In genomic region chr18:8809514-8809913, GRCh38 we compare ENCODE assay signal across 13 cellular contexts.
DNase-seq lines count a peak whose midpoint lies in the region; ATAC-seq and TF ChIP-seq lines count a peak whose summit lies in the region.
"Had no signal": no experiment of that assay in that cellular context is flagged by ENCODE, and none has a peak within 500 bp of the region (broad histone marks: within the 10 kb centered on the region; RNA-seq: fewer than 3 reads in every experiment).

No MANE protein-coding gene starts in this region.

- ATAC-seq in GM23338 (no peak), IMR-90 (ENCODE audit: low read depth) (no peak), GM19467 (IDR thresholded peaks at IDR 0.05; ENCODE audit: unreplicated experiment) (no peak)
- ATAC-seq: HCT116 had no signal

- H3K4me1 Mint-ChIP-seq in GM23338 (peaks cover 3% of the 10 kb centered on the region; the same call in 1 of the 3 replicates), chondrocyte (ENCODE audit: low read depth) (peaks cover 34% of the 10 kb centered on the region)

- H2BK20ac ChIP-seq in IMR-90 (ENCODE audit: low read depth, low read length) = 0 out of 2 replicates have a peak overlapping the region, but pooled peaks have one; percentile 31

- no peak for TF ChIP-seq RAD21 in IMR-90 (IDR thresholded peaks at IDR 0.05; ENCODE audit: low read length)

- CTCF ChIA-PET in IMR-90 (lab: Yijun Ruan, JAX) = interaction anchor here (0.6 kb wide), 1 partner anchor 322 kb away, joined by 3 read pairs; no protein-coding TSS in a partner anchor

- no peak overlapping the region for H3K18ac ChIP-seq in IMR-90 (ENCODE audit: low read depth, low read length)

- in situ Hi-C loops in IMR-90 (cut with MboI; ENCODE audit: low sequenced_read_pairs) = no loop called here

- H3K4me3 Mint-ChIP-seq in GM23338 = no peak overlapping the region
- H3K4me3 Mint-ChIP-seq in chondrocyte (ENCODE audit: unreplicated experiment) = no peak overlapping the region
- H3K4me3 Mint-ChIP-seq: B cell; CD4-positive, alpha-beta T cell; IgD-negative memory B cell had no signal

- H3K9ac ChIP-seq in IMR-90 (ENCODE audit: low read depth, low read length) = no peak overlapping the region

- H3F3A ChIP-seq in GM23338 (replicated peaks; ENCODE audit: low read depth) = no peaks in the 10 kb centered on the region

- no peak overlapping the region; the same call in 1 of the 2 replicates for H4K91ac ChIP-seq in IMR-90 (ENCODE audit: insufficient read depth, low read depth, low read length)

- no peak overlapping the region; the same call in 1 of the 2 replicates for H3K14ac ChIP-seq in IMR-90 (replicated peaks; ENCODE audit: low read depth, low read length)

- no peaks in the 10 kb centered on the region; the same call in 1 of the 2 replicates for H3K9me2 ChIP-seq in GM23338 (ENCODE audit: insufficient read depth)

- H3K27me3 ChIP-seq in GM23338 (ENCODE audit: insufficient read depth) = no peaks in the 10 kb centered on the region
- H3K27me3 ChIP-seq in IMR-90 (ENCODE audit: control insufficient read depth, insufficient read depth, low read length) = no peaks in the 10 kb centered on the region
- H3K27me3 ChIP-seq in sigmoid colon = no peaks in the 10 kb centered on the region
- H3K27me3 ChIP-seq in thyroid gland = no peaks in the 10 kb centered on the region

- H3K27me3 Mint-ChIP-seq in GM23338 (ENCODE audit: insufficient read depth, low read depth, poor library complexity) (peaks cover 2% of the 10 kb centered on the region), chondrocyte (ENCODE audit: low read depth) (no peaks in the 10 kb centered on the region)
- H3K27me3 Mint-ChIP-seq: B cell; CD4-positive, alpha-beta T cell had no signal

- H3K4me2 ChIP-seq in GM23338 = no peak overlapping the region
- no peak overlapping the region for H3K4me2 ChIP-seq in IMR-90 (ENCODE audit: low read depth, low read length)

- POLR2A ChIA-PET in IMR-90 (lab: Charles Lee; ENCODE audit: unreplicated experiment) = no interaction called here

- no peak overlapping the region for H3K56ac ChIP-seq in IMR-90 (ENCODE audit: extremely low read depth, insufficient read depth, low read length)

- WGBS in IMR-90 (ENCODE audit: extremely low coverage in 2 of 2, insufficient read length in 1 of 2), 2 experiments = 88% methylated on average over 12 of the region's 13 CpGs; no CpG with 5 or more reads in 1 of the 2 experiments
- 96% methylated on average over 13 of the region's 13 CpGs for WGBS in sigmoid colon, 2 donors
- 91 to 92% methylated on average over 13 of the region's 13 CpGs for WGBS in thyroid gland, 2 donors

- H3K79me1 ChIP-seq in IMR-90 (ENCODE audit: low read depth in 1 of 2, low read length in 2 of 2) = peaks cover 22 to 68% of the 10 kb centered on the region in 2 experiments

- no peaks in the 10 kb centered on the region for H3K79me2 ChIP-seq in GM23338 (replicated peaks; ENCODE audit: insufficient read depth)

- TF ChIP-seq POLR2A in IMR-90 (IDR thresholded peaks at IDR 0.05; ENCODE audit: low read depth, low read length) (no peak), sigmoid colon (IDR thresholded peaks at IDR 0.05) (no peak), thyroid gland (IDR thresholded peaks at IDR 0.05) (no peak)

- peak overlapping the region; percentile 30; the same call in 1 of the 2 replicates for H2AK5ac ChIP-seq in IMR-90 (ENCODE audit: low read depth, low read length)

- H3K23ac ChIP-seq in IMR-90 (ENCODE audit: low read depth, low read length) = no peak overlapping the region

- H4K20me1 ChIP-seq in GM23338 (replicated peaks; ENCODE audit: insufficient read depth) = no peaks in the 10 kb centered on the region
- H4K20me1 ChIP-seq in IMR-90 (ENCODE audit: insufficient read depth, low read length) = no peaks in the 10 kb centered on the region

- H3K36me3 ChIP-seq in GM23338 (ENCODE audit: insufficient read depth) = peaks cover 8% of the 10 kb centered on the region; the same call in 1 of the 2 replicates
- peaks cover 49% of the 10 kb centered on the region for H3K36me3 ChIP-seq in IMR-90 (ENCODE audit: control insufficient read depth, insufficient read depth, low read length)
- H3K36me3 ChIP-seq in sigmoid colon = peaks cover 0 to 71% (median 12%) of the 10 kb centered on the region in 4 donors
- H3K36me3 ChIP-seq in thyroid gland = no peaks in the 10 kb centered on the region

- H3K36me3 Mint-ChIP-seq in GM23338 (ENCODE audit: low read depth) (peaks cover 46% of the 10 kb centered on the region), chondrocyte (ENCODE audit: low read depth) (peaks cover 35% of the 10 kb centered on the region)
- H3K36me3 Mint-ChIP-seq: IgD-negative memory B cell had no signal

- no peak overlapping the region; a peak in 1 of 4 replicates for H4K8ac ChIP-seq in IMR-90 (ENCODE audit: low read depth in 2 of 2, low read length in 2 of 2)

- no TSS peak for BruUV-seq in IMR-90 (replicated peaks; lab: Mats Ljungman, UMichigan)

- no peak for DNase-seq in GM23338 (ENCODE audit: low spot score)
- DNase-seq in IMR-90 = no peak
- DNase-seq in chondrocyte (ENCODE audit: low spot score) = no peak
- DNase-seq in sigmoid colon = no peak
- no peak for DNase-seq in thyroid gland
- no peak for DNase-seq in HT-29 (ENCODE audit: low spot score)
- DNase-seq: Calu3; CD4-positive, alpha-beta T cell; DMS79 had no signal

- H3K27ac ChIP-seq in GM23338 (ENCODE audit: low read depth) (peak overlapping the region; percentile 19; the same call in 1 of the 2 replicates), IMR-90 (ENCODE audit: insufficient read depth, low read length) (peak overlapping the region; percentile 73; the same call in 1 of the 2 replicates), sigmoid colon (peak overlapping the region in 3 of 4 donors; percentile 51 to 64 (median 62)), thyroid gland (no peak overlapping the region)

- no peak for TF ChIP-seq EP300 in sigmoid colon (IDR thresholded peaks at IDR 0.05)

- dilution Hi-C loops in IMR-90 (cut with HindIII; ENCODE audit: low sequenced_read_pairs, unreplicated experiment) = no loop called here

- H2AFZ ChIP-seq in GM23338 (no peak overlapping the region), IMR-90 (replicated peaks; ENCODE audit: low read length, poor library complexity) (no peak overlapping the region)

- intact Hi-C loops in IMR-90 (cut with micrococcal nuclease) = loop anchor here (10.0 kb wide), 2 partner anchors 155 to 245 kb away; no protein-coding TSS in a partner anchor
- intact Hi-C loops in sigmoid colon (cut with DNase I) = no loop called here
- intact Hi-C loops in thyroid gland (cut with DNase I) = no loop called here

- peak overlapping the region; percentile 84 for H2BK120ac ChIP-seq in IMR-90 (ENCODE audit: low read depth, low read length)

- H3K4me3 ChIP-seq in GM23338 (no peak overlapping the region), IMR-90 (ENCODE audit: insufficient read depth, low read depth, low read length) (no peak overlapping the region), sigmoid colon (no peak overlapping the region), thyroid gland (replicated peaks in 1 of 3) (no peak overlapping the region)

- peaks cover 43% of the 10 kb centered on the region for H3K9me1 ChIP-seq in IMR-90 (ENCODE audit: insufficient read depth, low read length)

- H2AK9ac ChIP-seq in IMR-90 (replicated peaks; ENCODE audit: low read depth, low read length, poor library complexity) = no peak overlapping the region

- no peaks in the 10 kb centered on the region for H3K4me1 ChIP-seq in GM23338 (ENCODE audit: insufficient read depth)
- peaks cover 31% of the 10 kb centered on the region for H3K4me1 ChIP-seq in IMR-90 (ENCODE audit: control insufficient read depth, insufficient read depth, low read length)
- H3K4me1 ChIP-seq in sigmoid colon = peaks cover 0 to 24% (median 16%) of the 10 kb centered on the region in 4 donors
- no peaks in the 10 kb centered on the region for H3K4me1 ChIP-seq in thyroid gland

- H4K5ac ChIP-seq in IMR-90 (ENCODE audit: low read depth, low read length) = no peak overlapping the region

- no peak overlapping the region for H3K27ac Mint-ChIP-seq in GM23338
- H3K27ac Mint-ChIP-seq in chondrocyte (ENCODE audit: unreplicated experiment) = peak overlapping the region; percentile 14
- H3K27ac Mint-ChIP-seq: B cell; CD4-positive, alpha-beta T cell had no signal

- peak overlapping the region; percentile 79 for H3K4ac ChIP-seq in IMR-90 (ENCODE audit: low read depth, low read length)

- no peak overlapping the region for H2BK5ac ChIP-seq in IMR-90 (ENCODE audit: low read depth, low read length, poor library complexity, severe bottlenecking)

- no peaks in the 10 kb centered on the region for H3K9me3 ChIP-seq in IMR-90 (ENCODE audit: control insufficient read depth, insufficient read depth, low read length)
- no peaks in the 10 kb centered on the region for H3K9me3 ChIP-seq in sigmoid colon
- no peaks in the 10 kb centered on the region for H3K9me3 ChIP-seq in thyroid gland

- TF ChIP-seq CTCF in GM23338 (conservative IDR thresholded peaks at IDR 0.05; ENCODE audit: low read depth in 2 of 2) (no peak), IMR-90 (conservative IDR thresholded peaks at IDR 0.05; ENCODE audit: low read depth, low read length) (no peak), chondrocyte (IDR thresholded peaks at IDR 0.05) (no peak), sigmoid colon (IDR thresholded peaks at IDR 0.05) (no peak), thyroid gland (IDR thresholded peaks at IDR 0.05) (no peak)

- peak overlapping the region; percentile 22; the same call in 2 of the 3 replicates for H2BK15ac ChIP-seq in IMR-90 (ENCODE audit: low read depth, low read length)

- H3K9me3 Mint-ChIP-seq in GM23338 (no peaks in the 10 kb centered on the region), chondrocyte (ENCODE audit: low read depth) (no peaks in the 10 kb centered on the region)
- H3K9me3 Mint-ChIP-seq: CD4-positive, alpha-beta T cell; IgD-negative memory B cell had no signal

TF ChIP-seq in GM23338, 12 proteins besides CTCF, POLR2A, EP300 and RAD21:
- TF ChIP-seq ZNF331 (CRISPR knock-in tag; IDR thresholded peaks at IDR 0.05; ENCODE audit: low read depth) (no peak), POLR2AphosphoS5 (IDR thresholded peaks at IDR 0.05; ENCODE audit: low read depth) (no peak), EZH2phosphoT487 (IDR thresholded peaks at IDR 0.05; ENCODE audit: unreplicated experiment) (no peak), JUNB (IDR thresholded peaks at IDR 0.05; ENCODE audit: unreplicated experiment) (no peak), EZH2 (IDR thresholded peaks at IDR 0.05; ENCODE audit: low read depth, unreplicated experiment) (no peak)
TF ChIP-seq in GM23338: peak in this region for 0.

TF ChIP-seq in IMR-90, 13 proteins besides CTCF, POLR2A, EP300 and RAD21 (continues in another document):
- TF ChIP-seq RFX5 (IDR thresholded peaks at IDR 0.05; ENCODE audit: low read depth, low read length) = no peak
- no peak for TF ChIP-seq NFE2L2 (IDR thresholded peaks at IDR 0.05; ENCODE audit: low read depth, low read length)
- TF ChIP-seq RCOR1 (IDR thresholded peaks at IDR 0.05; ENCODE audit: insufficient replicate concordance, low read length) = no peak
- no peak for TF ChIP-seq SMC3 (IDR thresholded peaks at IDR 0.05; ENCODE audit: low read depth, low read length)
- TF ChIP-seq MAFK (IDR thresholded peaks at IDR 0.05; ENCODE audit: low read depth, low read length) = no peak

Comparison
In these comparisons a context has a peak if more than half of its experiments do, and no peak if none do; other contexts are left out.
1. H3K27ac ChIP-seq: peak in GM23338 (single experiment), IMR-90 (single experiment) and sigmoid colon (3 of 4); none in thyroid gland (0 of 3).